1 cellular context compared by ENCODE assay signal in the genomic region with DNA sequence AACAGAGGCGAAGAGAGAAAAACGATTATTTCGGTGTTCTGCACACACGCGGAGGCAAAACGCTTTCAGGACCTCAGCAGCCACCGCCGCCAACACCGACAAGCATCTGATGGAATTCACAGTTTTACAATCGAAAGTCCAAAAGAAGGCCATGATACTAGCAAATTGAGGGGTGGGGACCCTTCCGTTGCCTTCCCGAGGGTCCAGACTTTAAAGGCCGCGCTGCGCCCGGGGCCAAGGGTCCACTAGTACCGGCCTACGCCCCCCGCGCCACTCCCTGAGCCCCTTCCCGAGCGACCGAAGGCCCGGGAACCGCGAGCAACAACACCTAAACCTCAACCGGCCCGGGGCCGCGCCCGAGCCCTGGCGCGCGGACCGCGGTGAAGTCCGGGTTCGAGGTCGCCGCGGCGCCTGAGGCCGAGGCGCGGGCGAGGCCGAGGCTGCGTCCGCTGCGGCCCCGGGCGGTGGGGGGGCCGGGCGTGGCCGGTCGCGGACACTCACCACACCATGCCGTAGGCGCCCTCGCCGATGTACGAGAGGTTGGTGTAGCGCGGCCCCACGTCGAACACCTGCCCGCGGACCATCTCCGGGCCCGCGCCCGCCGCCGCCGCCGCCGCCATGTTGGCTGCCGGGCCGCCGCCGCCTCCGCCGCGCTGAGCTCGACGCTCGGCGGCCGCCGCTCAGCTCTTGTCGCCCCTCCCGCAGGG.
TF ChIP-seq lines count a peak whose summit lies in the region.

No MANE protein-coding gene starts in this region.

TF ChIP-seq in GM23338, 12 proteins besides CTCF, POLR2A, EP300 and RAD21 (continued from another document):
- TF ChIP-seq, protein P1, sequence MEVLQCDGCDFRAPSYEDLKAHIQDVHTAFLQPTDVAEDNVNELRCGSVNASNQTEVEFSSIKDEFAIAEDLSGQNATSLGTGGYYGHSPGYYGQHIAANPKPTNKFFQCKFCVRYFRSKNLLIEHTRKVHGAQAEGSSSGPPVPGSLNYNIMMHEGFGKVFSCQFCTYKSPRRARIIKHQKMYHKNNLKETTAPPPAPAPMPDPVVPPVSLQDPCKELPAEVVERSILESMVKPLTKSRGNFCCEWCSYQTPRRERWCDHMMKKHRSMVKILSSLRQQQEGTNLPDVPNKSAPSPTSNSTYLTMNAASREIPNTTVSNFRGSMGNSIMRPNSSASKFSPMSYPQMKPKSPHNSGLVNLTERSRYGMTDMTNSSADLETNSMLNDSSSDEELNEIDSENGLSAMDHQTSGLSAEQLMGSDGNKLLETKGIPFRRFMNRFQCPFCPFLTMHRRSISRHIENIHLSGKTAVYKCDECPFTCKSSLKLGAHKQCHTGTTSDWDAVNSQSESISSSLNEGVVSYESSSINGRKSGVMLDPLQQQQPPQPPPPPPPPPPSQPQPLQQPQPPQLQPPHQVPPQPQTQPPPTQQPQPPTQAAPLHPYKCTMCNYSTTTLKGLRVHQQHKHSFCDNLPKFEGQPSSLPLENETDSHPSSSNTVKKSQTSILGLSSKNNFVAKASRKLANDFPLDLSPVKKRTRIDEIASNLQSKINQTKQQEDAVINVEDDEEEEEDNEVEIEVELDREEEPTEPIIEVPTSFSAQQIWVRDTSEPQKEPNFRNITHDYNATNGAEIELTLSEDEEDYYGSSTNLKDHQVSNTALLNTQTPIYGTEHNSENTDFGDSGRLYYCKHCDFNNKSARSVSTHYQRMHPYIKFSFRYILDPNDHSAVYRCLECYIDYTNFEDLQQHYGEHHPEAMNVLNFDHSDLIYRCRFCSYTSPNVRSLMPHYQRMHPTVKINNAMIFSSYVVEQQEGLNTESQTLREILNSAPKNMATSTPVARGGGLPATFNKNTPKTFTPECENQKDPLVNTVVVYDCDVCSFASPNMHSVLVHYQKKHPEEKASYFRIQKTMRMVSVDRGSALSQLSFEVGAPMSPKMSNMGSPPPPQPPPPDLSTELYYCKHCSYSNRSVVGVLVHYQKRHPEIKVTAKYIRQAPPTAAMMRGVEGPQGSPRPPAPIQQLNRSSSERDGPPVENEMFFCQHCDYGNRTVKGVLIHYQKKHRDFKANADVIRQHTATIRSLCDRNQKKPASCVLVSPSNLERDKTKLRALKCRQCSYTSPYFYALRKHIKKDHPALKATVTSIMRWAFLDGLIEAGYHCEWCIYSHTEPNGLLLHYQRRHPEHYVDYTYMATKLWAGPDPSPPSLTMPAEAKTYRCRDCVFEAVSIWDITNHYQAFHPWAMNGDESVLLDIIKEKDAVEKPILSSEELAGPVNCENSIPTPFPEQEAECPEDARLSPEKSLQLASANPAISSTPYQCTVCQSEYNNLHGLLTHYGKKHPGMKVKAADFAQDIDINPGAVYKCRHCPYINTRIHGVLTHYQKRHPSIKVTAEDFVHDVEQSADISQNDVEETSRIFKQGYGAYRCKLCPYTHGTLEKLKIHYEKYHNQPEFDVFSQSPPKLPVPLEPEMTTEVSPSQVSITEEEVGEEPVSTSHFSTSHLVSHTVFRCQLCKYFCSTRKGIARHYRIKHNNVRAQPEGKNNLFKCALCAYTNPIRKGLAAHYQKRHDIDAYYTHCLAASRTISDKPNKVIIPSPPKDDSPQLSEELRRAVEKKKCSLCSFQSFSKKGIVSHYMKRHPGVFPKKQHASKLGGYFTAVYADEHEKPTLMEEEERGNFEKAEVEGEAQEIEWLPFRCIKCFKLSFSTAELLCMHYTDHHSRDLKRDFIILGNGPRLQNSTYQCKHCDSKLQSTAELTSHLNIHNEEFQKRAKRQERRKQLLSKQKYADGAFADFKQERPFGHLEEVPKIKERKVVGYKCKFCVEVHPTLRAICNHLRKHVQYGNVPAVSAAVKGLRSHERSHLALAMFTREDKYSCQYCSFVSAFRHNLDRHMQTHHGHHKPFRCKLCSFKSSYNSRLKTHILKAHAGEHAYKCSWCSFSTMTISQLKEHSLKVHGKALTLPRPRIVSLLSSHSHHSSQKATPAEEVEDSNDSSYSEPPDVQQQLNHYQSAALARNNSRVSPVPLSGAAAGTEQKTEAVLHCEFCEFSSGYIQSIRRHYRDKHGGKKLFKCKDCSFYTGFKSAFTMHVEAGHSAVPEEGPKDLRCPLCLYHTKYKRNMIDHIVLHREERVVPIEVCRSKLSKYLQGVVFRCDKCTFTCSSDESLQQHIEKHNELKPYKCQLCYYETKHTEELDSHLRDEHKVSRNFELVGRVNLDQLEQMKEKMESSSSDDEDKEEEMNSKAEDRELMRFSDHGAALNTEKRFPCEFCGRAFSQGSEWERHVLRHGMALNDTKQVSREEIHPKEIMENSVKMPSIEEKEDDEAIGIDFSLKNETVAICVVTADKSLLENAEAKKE (CRISPR knock-in tag; IDR thresholded peaks at IDR 0.05), result no peak
- no peak for TF ChIP-seq STAT1 (IDR thresholded peaks at IDR 0.05; ENCODE audit: unreplicated experiment)
- no peak for TF ChIP-seq ZNF114 (CRISPR knock-in tag; IDR thresholded peaks at IDR 0.05)
- no peak for TF ChIP-seq NANOG (IDR thresholded peaks at IDR 0.05; ENCODE audit: borderline replicate concordance)
- no peak for TF ChIP-seq EZH2 (IDR thresholded peaks at IDR 0.05; ENCODE audit: low read depth, unreplicated experiment)
- no peak for TF ChIP-seq JUNB (IDR thresholded peaks at IDR 0.05; ENCODE audit: unreplicated experiment)
- TF ChIP-seq, protein P2, sequence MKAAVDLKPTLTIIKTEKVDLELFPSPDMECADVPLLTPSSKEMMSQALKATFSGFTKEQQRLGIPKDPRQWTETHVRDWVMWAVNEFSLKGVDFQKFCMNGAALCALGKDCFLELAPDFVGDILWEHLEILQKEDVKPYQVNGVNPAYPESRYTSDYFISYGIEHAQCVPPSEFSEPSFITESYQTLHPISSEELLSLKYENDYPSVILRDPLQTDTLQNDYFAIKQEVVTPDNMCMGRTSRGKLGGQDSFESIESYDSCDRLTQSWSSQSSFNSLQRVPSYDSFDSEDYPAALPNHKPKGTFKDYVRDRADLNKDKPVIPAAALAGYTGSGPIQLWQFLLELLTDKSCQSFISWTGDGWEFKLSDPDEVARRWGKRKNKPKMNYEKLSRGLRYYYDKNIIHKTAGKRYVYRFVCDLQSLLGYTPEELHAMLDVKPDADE (IDR thresholded peaks at IDR 0.05), result no peak
- TF ChIP-seq EZH2phosphoT487 (IDR thresholded peaks at IDR 0.05; ENCODE audit: unreplicated experiment), result no peak
- no peak for TF ChIP-seq ZNF331 (CRISPR knock-in tag; IDR thresholded peaks at IDR 0.05; ENCODE audit: low read depth)
- TF ChIP-seq, protein P3, sequence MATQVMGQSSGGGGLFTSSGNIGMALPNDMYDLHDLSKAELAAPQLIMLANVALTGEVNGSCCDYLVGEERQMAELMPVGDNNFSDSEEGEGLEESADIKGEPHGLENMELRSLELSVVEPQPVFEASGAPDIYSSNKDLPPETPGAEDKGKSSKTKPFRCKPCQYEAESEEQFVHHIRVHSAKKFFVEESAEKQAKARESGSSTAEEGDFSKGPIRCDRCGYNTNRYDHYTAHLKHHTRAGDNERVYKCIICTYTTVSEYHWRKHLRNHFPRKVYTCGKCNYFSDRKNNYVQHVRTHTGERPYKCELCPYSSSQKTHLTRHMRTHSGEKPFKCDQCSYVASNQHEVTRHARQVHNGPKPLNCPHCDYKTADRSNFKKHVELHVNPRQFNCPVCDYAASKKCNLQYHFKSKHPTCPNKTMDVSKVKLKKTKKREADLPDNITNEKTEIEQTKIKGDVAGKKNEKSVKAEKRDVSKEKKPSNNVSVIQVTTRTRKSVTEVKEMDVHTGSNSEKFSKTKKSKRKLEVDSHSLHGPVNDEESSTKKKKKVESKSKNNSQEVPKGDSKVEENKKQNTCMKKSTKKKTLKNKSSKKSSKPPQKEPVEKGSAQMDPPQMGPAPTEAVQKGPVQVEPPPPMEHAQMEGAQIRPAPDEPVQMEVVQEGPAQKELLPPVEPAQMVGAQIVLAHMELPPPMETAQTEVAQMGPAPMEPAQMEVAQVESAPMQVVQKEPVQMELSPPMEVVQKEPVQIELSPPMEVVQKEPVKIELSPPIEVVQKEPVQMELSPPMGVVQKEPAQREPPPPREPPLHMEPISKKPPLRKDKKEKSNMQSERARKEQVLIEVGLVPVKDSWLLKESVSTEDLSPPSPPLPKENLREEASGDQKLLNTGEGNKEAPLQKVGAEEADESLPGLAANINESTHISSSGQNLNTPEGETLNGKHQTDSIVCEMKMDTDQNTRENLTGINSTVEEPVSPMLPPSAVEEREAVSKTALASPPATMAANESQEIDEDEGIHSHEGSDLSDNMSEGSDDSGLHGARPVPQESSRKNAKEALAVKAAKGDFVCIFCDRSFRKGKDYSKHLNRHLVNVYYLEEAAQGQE (IDR thresholded peaks at IDR 0.05; ENCODE audit: unreplicated experiment), result no peak
